8 cellular contexts compared by ENCODE assay signal in genomic region chr17:82703036-82703745, GRCh38.
"Had no signal": no experiment of that assay in that cellular context is flagged by ENCODE, and none has a peak within 500 bp of the region (broad histone marks: within the 10 kb centered on the region; RNA-seq: fewer than 3 reads in every experiment).

No MANE protein-coding gene starts in this region.

- H3K36me3 ChIP-seq: thoracic aorta had no signal

- H3K9me3 ChIP-seq: thoracic aorta had no signal

- H3K4me3 ChIP-seq: thoracic aorta had no signal

- H3K27ac ChIP-seq: thoracic aorta had no signal

- DNase-seq: activated CD4-positive, alpha-beta T cell treated with anti-CD3 and anti-CD28 coated beads for 48 hours; activated CD8-positive, alpha-beta memory T cell treated with anti-CD3 and anti-CD28 coated beads, Interleukin-2, amount 50 U/mL, for 48 hours; activated CD8-positive, alpha-beta T cell treated with anti-CD3 and anti-CD28 coated beads, Interleukin-2, amount 10 ng/mL, durations not matched to agents 7 days and 5 days; activated naive CD4-positive, alpha-beta T cell treated with anti-CD3 and anti-CD28 coated beads, Interleukin-2, amount 10 ng/mL, durations not matched to agents 7 days and 5 days; stimulated activated CD4-positive, alpha-beta T cell treated with anti-CD3 and anti-CD28 coated beads, Interleukin-4, amount 100 ng/mL, for 4 hours; stimulated activated naive CD8-positive, alpha-beta T cell treated with anti-CD3 and anti-CD28 coated beads, Interleukin-15, amount 100 ng/mL, for 72 hours; T-helper 1 cell had no signal
